Comparison of ENCODE assay signal across 32 cellular contexts in genomic region chr13:61084983-61085382, GRCh38.
DNase-seq lines count a peak whose midpoint lies in the region; ATAC-seq, FAIRE-seq and TF ChIP-seq lines count a peak whose summit lies in the region.
"Had no signal": no experiment of that assay in that cellular context is flagged by ENCODE, and none has a peak within 500 bp of the region (broad histone marks: within the 10 kb centered on the region; RNA-seq: fewer than 3 reads in every experiment).

No MANE protein-coding gene starts in this region.

- no peaks in the 10 kb centered on the region for H3K27me3 ChIP-seq in adrenal gland
- H3K27me3 ChIP-seq: brain microvascular endothelial cell, gastrocnemius medialis, uterus had no signal

- no peaks in the 10 kb centered on the region for H3K4me1 ChIP-seq in adrenal gland (replicated peaks in 1 of 2)
- H3K4me1 ChIP-seq: gastrocnemius medialis, left ventricle myocardium inferior, uterus had no signal

- no peak for FAIRE-seq in GM12892 (lab: Jason Lieb, UNC)
- FAIRE-seq: colon, GM12891 had no signal

- H3K27ac ChIP-seq in adrenal gland: no peak overlapping the region
- H3K27ac ChIP-seq: brain microvascular endothelial cell, gastrocnemius medialis, GM23248, KMS-11, left ventricle myocardium inferior, thoracic aorta, uterus, WERI-Rb-1 had no signal

- intact Hi-C loops in adrenal gland (cut with DNase I): no loop called here

- H3K4me3 ChIP-seq in astrocyte of the spinal cord (ENCODE audit: low read depth, low read length) (no peak overlapping the region), adrenal gland (no peak overlapping the region)
- H3K4me3 ChIP-seq: gastrocnemius medialis, GM23248, left ventricle myocardium inferior, thoracic aorta, uterus had no signal

- TF ChIP-seq CTCF in astrocyte of the spinal cord (IDR thresholded peaks at IDR 0.05; ENCODE audit: low read depth, low read length) (no peak), adrenal gland (IDR thresholded peaks at IDR 0.05) (no peak)

- no peaks in the 10 kb centered on the region for H3K36me3 ChIP-seq in adrenal gland (replicated peaks in 1 of 2)
- H3K36me3 ChIP-seq: brain microvascular endothelial cell, gastrocnemius medialis, left ventricle myocardium inferior, thoracic aorta, uterus, WERI-Rb-1 had no signal

- TF ChIP-seq POLR2A in adrenal gland (IDR thresholded peaks at IDR 0.05): no peak
- no peak for TF ChIP-seq POLR2A in GM12892 (IDR thresholded peaks at IDR 0.05; ENCODE audit: low read depth, low read length)

- H3K9me3 ChIP-seq in adrenal gland (replicated peaks in 1 of 3): no peaks in the 10 kb centered on the region
- H3K9me3 ChIP-seq: gastrocnemius medialis, left ventricle myocardium inferior, thoracic aorta, uterus had no signal

- in situ Hi-C loops in astrocyte of the spinal cord (cut with HindIII; ENCODE audit: low sequenced_read_pairs): no loop called here

- DNase-seq in A172 (ENCODE audit: low spot score) (peak; percentile 38), M059J (ENCODE audit: low read depth) (peak; percentile 9), astrocyte of the spinal cord (ENCODE audit: low read depth, low spot score) (peak; percentile 72), glomerular visceral epithelial cell (ENCODE audit: extremely low spot score) (peak; percentile 18), adrenal gland (no peak), GM12892 (ENCODE audit: insufficient read length) (no peak), cerebellar nuclear complex (lab: John Stamatoyannopoulos, UW) (no peak)
- DNase-seq: 8988T; activated CD4-positive, alpha-beta T cell treated with anti-CD3 and anti-CD28 coated beads, Interleukin-2, amount 10 ng/mL, durations not matched to agents 24 days and 14 days; activated effector memory CD4-positive, alpha-beta T cell treated with anti-CD3 and anti-CD28 coated beads, Interleukin-2, amount 50 U/mL, for 16 hours; activated naive CD8-positive, alpha-beta T cell treated with anti-CD3 and anti-CD28 coated beads, Interleukin-2, amount 10 ng/mL, durations not matched to agents 7 days and 5 days; activated T-cell treated with anti-CD3 and anti-CD28 coated beads, Interleukin-2, amount 50 U/mL, for 1 hour; AML-193; brain microvascular endothelial cell; CD4-positive, alpha-beta memory T cell; effector CD8-positive, alpha-beta T cell; gastrocnemius medialis; GM23248; hypothalamus; left ventricle myocardium inferior; NCI-H1436; NCI-H82; occipital lobe; T1000; uterus; WERI-Rb-1 had no signal

- ATAC-seq in GM21528 (IDR thresholded peaks at IDR 0.05; ENCODE audit: low FRiP score, unreplicated experiment): no peak
- ATAC-seq: gastrocnemius medialis, Right ventricle myocardium inferior had no signal

Comparison
In these comparisons a context has a peak if more than half of its experiments do, and no peak if none do; other contexts are left out.
1. DNase-seq: peak in A172 (single experiment), M059J (single experiment), astrocyte of the spinal cord (single experiment) and glomerular visceral epithelial cell (single experiment); none in adrenal gland (0 of 7), GM12892 (single experiment) and cerebellar nuclear complex (0 of 2).